Comparison of ENCODE assay signal across 29 cellular contexts in genomic region chr1:56904706-56905105, GRCh38. TPM values are rescaled to one million over a fixed set of nuclear protein-coding genes. Genes with fewer than 3 reads are reported as not detected.
DNase-seq lines count a peak whose midpoint lies in the region; ATAC-seq and TF ChIP-seq lines count a peak whose summit lies in the region.
"Had no signal": no experiment of that assay in that cellular context is flagged by ENCODE, and none has a peak within 500 bp of the region (broad histone marks: within the 10 kb centered on the region; RNA-seq: fewer than 3 reads in every experiment).

No MANE protein-coding gene starts in this region.

- POLR2A ChIA-PET in Caco-2 (lab: Charles Lee), result no interaction called here

- H3K4me2 ChIP-seq in mammary epithelial cell (ENCODE audit: insufficient read depth, low read depth, low read length), result no peak overlapping the region
- H3K4me2 ChIP-seq: SK-N-SH had no signal

- BruUV-seq in Caco-2 (replicated peaks; lab: Mats Ljungman, UMichigan) (no TSS peak), mammary epithelial cell (replicated peaks; lab: Mats Ljungman, UMichigan) (no TSS peak)

- peaks cover 1% of the 10 kb centered on the region; the same call in 1 of the 2 replicates for H3K27me3 Mint-ChIP-seq in HFFc6 (ENCODE audit: insufficient read depth)
- H3K27me3 Mint-ChIP-seq in endodermal cell (ENCODE audit: insufficient read depth), result peaks cover 16% of the 10 kb centered on the region
- H3K27me3 Mint-ChIP-seq in Caco-2 (ENCODE audit: insufficient read depth, unreplicated experiment), result no peaks in the 10 kb centered on the region

- H3K4me3 Mint-ChIP-seq in HFFc6 (no peak overlapping the region), endodermal cell (no peak overlapping the region), Caco-2 (ENCODE audit: unreplicated experiment) (no peak overlapping the region)

- H3K36me3 Mint-ChIP-seq in HFFc6 (ENCODE audit: low read depth), result no peaks in the 10 kb centered on the region
- H3K36me3 Mint-ChIP-seq in endodermal cell (ENCODE audit: low read depth), result no peaks in the 10 kb centered on the region
- no peaks in the 10 kb centered on the region for H3K36me3 Mint-ChIP-seq in Caco-2 (ENCODE audit: insufficient read depth, unreplicated experiment)

- H3K4me1 ChIP-seq in endodermal cell (ENCODE audit: control insufficient read depth, insufficient read depth, low read length), result no peaks in the 10 kb centered on the region
- peaks cover 13% of the 10 kb centered on the region for H3K4me1 ChIP-seq in Caco-2
- H3K4me1 ChIP-seq in mammary epithelial cell (ENCODE audit: insufficient read depth, low read length), result no peaks in the 10 kb centered on the region

- H3K4me3 ChIP-seq in endodermal cell (ENCODE audit: low read length) (no peak overlapping the region), skeletal muscle cell (ENCODE audit: low read depth, low read length) (no peak overlapping the region), Caco-2 (ENCODE audit: low read depth, low read length) (no peak overlapping the region), mammary epithelial cell (replicated peaks in 1 of 3; ENCODE audit: insufficient read depth in 1 of 3, low read depth in 2 of 3, low read length in 3 of 3) (no peak overlapping the region)
- H3K4me3 ChIP-seq: GM12878, K562 had no signal

- H3K4me1 Mint-ChIP-seq in HFFc6 (ENCODE audit: low read depth) (peaks cover 47% of the 10 kb centered on the region), endodermal cell (peaks cover 18% of the 10 kb centered on the region), Caco-2 (ENCODE audit: low read depth, unreplicated experiment) (peaks cover 8% of the 10 kb centered on the region)

- no peaks in the 10 kb centered on the region for H4K20me1 ChIP-seq in mammary epithelial cell (ENCODE audit: insufficient read depth, low read length)

- no peaks in the 10 kb centered on the region for H3K36me3 ChIP-seq in endodermal cell (ENCODE audit: control insufficient read depth, insufficient read depth, low read length)
- H3K36me3 ChIP-seq in Caco-2 (ENCODE audit: control insufficient read depth, insufficient read depth, low read length), result no peaks in the 10 kb centered on the region
- no peaks in the 10 kb centered on the region for H3K36me3 ChIP-seq in mammary epithelial cell (ENCODE audit: insufficient read depth, low read length)

- in situ Hi-C loops in mammary epithelial cell (cut with MboI; ENCODE audit: low sequenced_read_pairs in 2 of 2), result no loop called here

- dilution Hi-C loops in mammary epithelial cell (cut with HindIII; ENCODE audit: low sequenced_read_pairs), result no loop called here

- H3K9ac ChIP-seq in endodermal cell (ENCODE audit: extremely low read depth, low read length, poor library complexity, severe bottlenecking) (no peak overlapping the region), mammary epithelial cell (ENCODE audit: insufficient read depth, low read length) (no peak overlapping the region)
- H3K9ac ChIP-seq: SK-N-SH had no signal

- H3K9me3 ChIP-seq in endodermal cell (ENCODE audit: control insufficient read depth, low read length), result no peaks in the 10 kb centered on the region
- H3K9me3 ChIP-seq in Caco-2, result no peaks in the 10 kb centered on the region
- no peaks in the 10 kb centered on the region for H3K9me3 ChIP-seq in mammary epithelial cell (replicated peaks; ENCODE audit: insufficient read depth, low read length)
- H3K9me3 ChIP-seq: SK-N-SH had no signal

- H3K79me2 ChIP-seq in mammary epithelial cell (ENCODE audit: insufficient read depth, low read length), result no peaks in the 10 kb centered on the region

- H3K27me3 ChIP-seq in endodermal cell (ENCODE audit: control insufficient read depth, insufficient read depth, low read length, poor library complexity, severe bottlenecking) (no peaks in the 10 kb centered on the region), Caco-2 (replicated peaks; ENCODE audit: control insufficient read depth, insufficient read depth, low read length) (no peaks in the 10 kb centered on the region), mammary epithelial cell (ENCODE audit: insufficient read depth, low read length) (peaks cover 4% of the 10 kb centered on the region)

- H3K27ac ChIP-seq in endodermal cell (ENCODE audit: low read depth, low read length) (peak overlapping the region; percentile 21), mammary epithelial cell (ENCODE audit: insufficient read depth, low read depth, low read length) (no peak overlapping the region)

- peak; percentile 62 for DNase-seq in EH (ENCODE audit: low read depth)
- peak; percentile 11 for DNase-seq in HFFc6
- no peak for DNase-seq in endodermal cell
- DNase-seq in skeletal muscle cell (ENCODE audit: low read depth), result peak; percentile 2
- DNase-seq in Caco-2, result no peak
- no peak for DNase-seq in mammary epithelial cell
- DNase-seq: DMS53; Kasumi-1; MV-4-11; NCI-H1105; NCI-H1436 treated with DMSO at 0.1 percent for 48 hours; NCI-H187 treated with DMSO at 0.1 percent for 48 hours; NCI-H2171 treated with DMSO at 0.1 percent for 48 hours; NCI-H345; NCI-H510A treated with DMSO at 0.1 percent for 48 hours; NK-92 treated with Interleukin-12 subunit alpha and Interleukin-12 subunit beta, amount 100 ng/mL, for 24 hours; PC-3; SK-N-SH; SW 1271 had no signal

- WGBS in endodermal cell (ENCODE audit: insufficient coverage in 1 of 2, insufficient read length in 1 of 2), 2 experiments, result 63 to 70% methylated on average over 1 of the region's 1 CpG
- 0% methylated on average over 1 of the region's 1 CpG for WGBS in mammary epithelial cell (ENCODE audit: low coverage, missing lambda C conversion rate)

- no peak for ATAC-seq in GM18909 (IDR thresholded peaks at IDR 0.05; ENCODE audit: poor library complexity, unreplicated experiment)
- ATAC-seq: GM12878, HCT116, K562, PC-3 had no signal

- intact Hi-C loops in Caco-2 (cut with micrococcal nuclease; ENCODE audit: unreplicated experiment) (no loop called here), mammary epithelial cell (cut with micrococcal nuclease) (no loop called here)

- no peak for TF ChIP-seq CTCF in HFFc6 (IDR thresholded peaks at IDR 0.05)
- no peak for TF ChIP-seq CTCF in endodermal cell (conservative IDR thresholded peaks at IDR 0.05)
- no peak for TF ChIP-seq CTCF in Caco-2 (IDR thresholded peaks at IDR 0.05; ENCODE audit: insufficient read depth in 1 of 2, low read depth in 1 of 2, low read length in 1 of 2, severe bottlenecking in 1 of 2, unreplicated experiment in 1 of 2)
- TF ChIP-seq CTCF in mammary epithelial cell (conservative IDR thresholded peaks at IDR 0.05 in 1 of 2, IDR thresholded peaks at IDR 0.05 in 1 of 2; ENCODE audit: extremely low read depth in 1 of 2, insufficient read depth in 1 of 2, low read depth in 1 of 2, low read length in 2 of 2), result no peak

- no peak overlapping the region for H2AFZ ChIP-seq in mammary epithelial cell (ENCODE audit: low read depth, low read length)

- CTCF ChIA-PET in Caco-2 (lab: Charles Lee) (no interaction called here), mammary epithelial cell (lab: Charles Lee; ENCODE audit: low non-redundant PET) (no interaction called here)

- H3K9me3 Mint-ChIP-seq in HFFc6, result no peaks in the 10 kb centered on the region
- no peaks in the 10 kb centered on the region for H3K9me3 Mint-ChIP-seq in endodermal cell
- no peaks in the 10 kb centered on the region for H3K9me3 Mint-ChIP-seq in Caco-2 (ENCODE audit: unreplicated experiment)

- H3K27ac Mint-ChIP-seq in HFFc6, result no peak overlapping the region; the same call in 1 of the 2 replicates
- H3K27ac Mint-ChIP-seq in endodermal cell, result no peak overlapping the region
- no peak overlapping the region for H3K27ac Mint-ChIP-seq in Caco-2 (ENCODE audit: unreplicated experiment)

RNA-seq across cellular contexts. Expression of gene C8A, which starts 50.1 kb away (rescaled TPM):
- not detected for total RNA-seq in HFFc6 (2021; fragmentation: NEBNext Ultra II Directional; extraction: Animal tissue kit (Norgen Biotek cat#: 25700))
- total RNA-seq in endodermal cell (not detected), Caco-2 (2022) (not detected in 2 replicates), mammary epithelial cell (not detected)
- not detected for polyA plus RNA-seq in endodermal cell (2013, experiment 1 of 2)
- not detected for polyA plus RNA-seq in endodermal cell (2013, experiment 2 of 2)
- polyA plus RNA-seq in mammary epithelial cell, result not detected
- not detected for polyA minus RNA-seq in mammary epithelial cell
- total RNA-seq: A673, Daoy, GM12878, H1, HT-29, MCF 10A, PC-3 had no signal
- polyA plus RNA-seq: BJ, GM12878, H1, K562, SK-N-SH had no signal

Comparison
In these comparisons a context has a peak if more than half of its experiments do, and no peak if none do; other contexts are left out.
1. DNase-seq: peak in EH (single experiment), HFFc6 (single experiment) and skeletal muscle cell (single experiment); none in endodermal cell (single experiment), Caco-2 (0 of 2) and mammary epithelial cell (single experiment).